19 cellular contexts compared by ENCODE assay signal in the genomic region with DNA sequence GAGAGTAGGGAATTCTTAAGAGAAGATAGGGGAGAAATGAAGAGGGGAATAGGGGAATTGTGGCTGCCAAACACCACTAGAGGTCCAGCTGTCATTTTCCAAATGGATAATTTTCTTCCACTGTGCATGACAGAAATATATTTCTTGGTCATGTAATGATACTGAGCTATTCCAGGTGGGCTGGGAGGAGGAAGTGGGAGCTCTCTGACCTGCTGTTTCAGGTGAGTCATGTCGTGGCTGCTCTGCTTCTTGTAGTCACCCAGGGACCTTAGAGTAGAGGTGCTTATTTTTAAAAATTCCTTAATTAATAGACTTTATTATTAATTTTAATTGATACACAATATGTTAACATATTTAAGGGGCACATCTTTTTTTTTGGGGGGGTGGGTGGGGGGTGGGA.
"Had no signal": no experiment of that assay in that cellular context is flagged by ENCODE, and none has a peak within 500 bp of the region (broad histone marks: within the 10 kb centered on the region; RNA-seq: fewer than 3 reads in every experiment).

No MANE protein-coding gene starts in this region.

- H3K9me3 ChIP-seq: heart left ventricle, neutrophil, spleen, tibial artery, upper lobe of left lung, uterus had no signal

- H3K4me1 ChIP-seq: spleen, tibial artery, upper lobe of left lung, uterus had no signal

- ATAC-seq: heart left ventricle; naive thymus-derived CD4-positive, alpha-beta T cell; sciatic nerve; stimulated activated memory B cell treated with anti-CD40 and anti-IgM and Interleukin-4, amounts not matched to agents 10 μg/mL and 1 μg/mL and 100 μg/mL, for 72 hours had no signal

- H3K36me3 ChIP-seq: heart left ventricle, neutrophil, spleen, tibial artery, upper lobe of left lung, uterus had no signal

- DNase-seq: effector CD4-positive, alpha-beta T cell; endodermal cell; erythroblast; foreskin melanocyte; heart left ventricle; hippocampal formation; mammary epithelial cell; naive thymus-derived CD4-positive, alpha-beta T cell; nephron progenitor cell; spleen; stimulated activated CD4-positive, alpha-beta T cell treated with anti-CD3 and anti-CD28 coated beads, Interleukin-15, amount 100 ng/mL, for 24 hours; stimulated activated CD4-positive, alpha-beta T cell treated with anti-CD3 and anti-CD28 coated beads, Interleukin-1b, Interleukin-23, amount 100 ng/mL, for 48 hours; stimulated activated CD4-positive, alpha-beta T cell treated with anti-CD3 and anti-CD28 coated beads, Interleukin-4, amount 100 ng/mL, for 24 hours; tibial artery; upper lobe of left lung; uterus had no signal

- H3K4me3 ChIP-seq: heart left ventricle, spleen, tibial artery, upper lobe of left lung, uterus had no signal

- H3K27ac ChIP-seq: heart left ventricle, neutrophil, tibial artery, upper lobe of left lung, uterus had no signal

- H3K27me3 ChIP-seq: neutrophil, tibial artery, upper lobe of left lung, uterus had no signal
